In genomic region chr7:45580053-45580872, GRCh38 we compare ENCODE assay signal across 9 cellular contexts. TPM values are rescaled to one million over a fixed set of nuclear protein-coding genes. Genes with fewer than 3 reads are reported as not detected.
DNase-seq lines count a peak whose midpoint lies in the region; ATAC-seq, FAIRE-seq and TF ChIP-seq lines count a peak whose summit lies in the region.
"Had no signal": no experiment of that assay in that cellular context is flagged by ENCODE, and none has a peak within 500 bp of the region (broad histone marks: within the 10 kb centered on the region; RNA-seq: fewer than 3 reads in every experiment).

No MANE protein-coding gene starts in this region.

- no peaks in the 10 kb centered on the region for H4K20me1 ChIP-seq in HepG2 (ENCODE audit: insufficient read depth, low read length)
- no peaks in the 10 kb centered on the region; the same call in 1 of the 2 replicates for H4K20me1 ChIP-seq in PC-9 (ENCODE audit: insufficient read depth)

- H3K36me3 ChIP-seq in HepG2 (replicated peaks in 1 of 2; ENCODE audit: control insufficient read depth in 1 of 2, insufficient read depth in 2 of 2, low read length in 2 of 2) (no peaks in the 10 kb centered on the region), right lobe of liver (no peaks in the 10 kb centered on the region), PC-9 (ENCODE audit: low read depth) (no peaks in the 10 kb centered on the region)

- no TSS peak for BruUV-seq in HepG2 (replicated peaks; lab: Mats Ljungman, UMichigan)
- BruUV-seq in PC-9 (replicated peaks; lab: Mats Ljungman, UMichigan) = no TSS peak

- H3K9me2 ChIP-seq in PC-9 (ENCODE audit: insufficient read depth) = no peaks in the 10 kb centered on the region

- WGBS in HepG2 (ENCODE audit: low lambda C conversion rate) = 20% methylated on average over 6 of the region's 16 CpGs
- 83% methylated on average over 1 of the region's 16 CpGs for WGBS in right lobe of liver (ENCODE audit: insufficient coverage, low coverage, low lambda C conversion rate, missing lambda C conversion rate)

- TF ChIP-seq RAD21 in HepG2 (CRISPR knock-in tag; IDR thresholded peaks at IDR 0.05) = no peak

- no peak for FAIRE-seq in HepG2 (lab: Jason Lieb, UNC)

- H2AFZ ChIP-seq in HepG2 (ENCODE audit: low read length) = no peak overlapping the region
- H2AFZ ChIP-seq in PC-9 = no peak overlapping the region

- TF ChIP-seq CTCF in HepG2 (CRISPR knock-in tag; IDR thresholded peaks at IDR 0.05) = peak; percentile 60
- peak in 1 of 4 donors; percentile 12 for TF ChIP-seq CTCF in right lobe of liver (IDR thresholded peaks at IDR 0.05)
- TF ChIP-seq CTCF in PC-9 (conservative IDR thresholded peaks at IDR 0.05) = peak; percentile 50
- peak; percentile 66 for TF ChIP-seq CTCF in glutamatergic neuron (IDR thresholded peaks at IDR 0.05; ENCODE audit: partially characterized antibody, unreplicated experiment)

- no peaks in the 10 kb centered on the region for H3K79me2 ChIP-seq in HepG2 (ENCODE audit: insufficient read depth, low read length)
- no peaks in the 10 kb centered on the region for H3K79me2 ChIP-seq in PC-9 (ENCODE audit: low read depth)

- peaks cover 6% of the 10 kb centered on the region for H3K4me1 ChIP-seq in HepG2 (ENCODE audit: insufficient read depth, low read length)
- H3K4me1 ChIP-seq in right lobe of liver = peaks cover 0 to 3% (median under 1%) of the 10 kb centered on the region in 4 donors
- no peaks in the 10 kb centered on the region for H3K4me1 ChIP-seq in PC-9 (replicated peaks; ENCODE audit: insufficient read depth)

- H3K9me3 Mint-ChIP-seq in glutamatergic neuron (ENCODE audit: unreplicated experiment) (peaks cover 2% of the 10 kb centered on the region), immature natural killer cell (peaks cover 0 to 2% (median 0%) of the 10 kb centered on the region in 6 donors)
- H3K9me3 Mint-ChIP-seq in activated CD4-positive, alpha-beta T cell treated with anti-CD3 and anti-CD28 coated beads, Interleukin-2, amount 10 ng/mL, durations not matched to agents 24 days and 14 days = no peaks in the 10 kb centered on the region

- no peaks in the 10 kb centered on the region for H3F3A ChIP-seq in PC-9 (ENCODE audit: insufficient read depth, low read depth)

- in situ Hi-C loops in HepG2 (cut with HindIII; ENCODE audit: extremely low pct_ligation_motif_present, low pct_unique_long_range_greater_than_20kb) = loop anchor here (25.0 kb wide), 1 partner anchor 418 kb away; the partner anchor contains the start of gene RAMP3

- H3K9me3 ChIP-seq in HepG2 (ENCODE audit: low read length) = no peaks in the 10 kb centered on the region
- no peaks in the 10 kb centered on the region for H3K9me3 ChIP-seq in right lobe of liver
- no peaks in the 10 kb centered on the region for H3K9me3 ChIP-seq in PC-9 (ENCODE audit: insufficient read depth, low read depth)

- TF ChIP-seq EP300 in HepG2 (IDR thresholded peaks at IDR 0.05; ENCODE audit: low read depth in 2 of 2, low read length in 2 of 2) (no peak), HepG2 (CRISPR knock-in tag; IDR thresholded peaks at IDR 0.05; ENCODE audit: borderline replicate concordance) (no peak)

- H3K27me3 Mint-ChIP-seq in glutamatergic neuron (ENCODE audit: unreplicated experiment) (peaks cover 2% of the 10 kb centered on the region), immature natural killer cell (ENCODE audit: low read depth in 3 of 3) (peaks cover 3 to 13% (median 4%) of the 10 kb centered on the region in 3 donors)
- peaks cover 13% of the 10 kb centered on the region for H3K27me3 Mint-ChIP-seq in activated CD4-positive, alpha-beta T cell treated with anti-CD3 and anti-CD28 coated beads, Interleukin-2, amount 10 ng/mL, durations not matched to agents 24 days and 14 days

- intact Hi-C loops in HepG2 (cut with micrococcal nuclease; ENCODE audit: unreplicated experiment) (loop anchor here (5.0 to 10.0 kb wide), 2 partner anchors 272 to 425 kb away; partner anchors contain the start of gene RAMP3), right lobe of liver (cut with DNase I) (no loop called here), PC-9 (cut with micrococcal nuclease; ENCODE audit: unreplicated experiment) (no loop called here)
- intact Hi-C loops in activated CD4-positive, alpha-beta T cell treated with anti-CD3 and anti-CD28 coated beads, Interleukin-2, amount 10 ng/mL, durations not matched to agents 24 days and 14 days (cut with micrococcal nuclease) = no loop called here

- H3K27ac ChIP-seq in HepG2 (ENCODE audit: extremely low read length, insufficient read depth, low read length) = no peak overlapping the region
- no peak overlapping the region for H3K27ac ChIP-seq in right lobe of liver
- H3K27ac ChIP-seq in PC-9 = no peak overlapping the region

- CTCF ChIA-PET in HepG2 (lab: Yijun Ruan, JAX; ENCODE audit: low intra/inter-chr PET ratio, low total read pairs) = interaction anchor here (0.7 kb wide), 1 partner anchor 274 kb away, joined by 3 read pairs; no protein-coding TSS in a partner anchor
- CTCF ChIA-PET in PC-9 (lab: Charles Lee) = interaction anchor here (0.7 kb wide), 1 partner anchor 345 kb away, joined by 10 read pairs; no protein-coding TSS in a partner anchor

- DNase-seq in HepG2 (ENCODE audit: low spot score) (no peak), right lobe of liver (no peak), PC-9 (no peak), glutamatergic neuron (peak; percentile 68), immature natural killer cell (no peak), NCI-H1930 (lab: John Stamatoyannopoulos, UW) (no peak), cerebellar nuclear complex (lab: John Stamatoyannopoulos, UW) (no peak)
- no peak for DNase-seq in activated CD4-positive, alpha-beta T cell treated with anti-CD3 and anti-CD28 coated beads, Interleukin-2, amount 10 ng/mL, durations not matched to agents 24 days and 14 days
- DNase-seq: NK-92 treated with Interleukin-12 subunit alpha and Interleukin-12 subunit beta, amount 100 ng/mL, for 24 hours had no signal

- H3K9ac ChIP-seq in HepG2 (ENCODE audit: insufficient read depth, low read depth, low read length) = no peak overlapping the region

- H3K4me3 ChIP-seq in HepG2 (replicated peaks in 1 of 3; ENCODE audit: insufficient read depth in 1 of 3, low read depth in 2 of 3, low read length in 3 of 3) = no peak overlapping the region
- no peak overlapping the region for H3K4me3 ChIP-seq in right lobe of liver
- H3K4me3 ChIP-seq in PC-9 = no peak overlapping the region

- no peaks in the 10 kb centered on the region for H3K36me3 Mint-ChIP-seq in glutamatergic neuron (ENCODE audit: unreplicated experiment)
- H3K36me3 Mint-ChIP-seq in immature natural killer cell = no peaks in the 10 kb centered on the region
- no peaks in the 10 kb centered on the region for H3K36me3 Mint-ChIP-seq in activated CD4-positive, alpha-beta T cell treated with anti-CD3 and anti-CD28 coated beads, Interleukin-2, amount 10 ng/mL, durations not matched to agents 24 days and 14 days (ENCODE audit: low read depth)

- H3K27ac Mint-ChIP-seq in glutamatergic neuron (ENCODE audit: unreplicated experiment) (no peak overlapping the region), immature natural killer cell (no peak overlapping the region)
- no peak overlapping the region for H3K27ac Mint-ChIP-seq in activated CD4-positive, alpha-beta T cell treated with anti-CD3 and anti-CD28 coated beads, Interleukin-2, amount 10 ng/mL, durations not matched to agents 24 days and 14 days

- peak; percentile 83 for ATAC-seq in HepG2
- ATAC-seq in right lobe of liver = no peak

- H3K4me2 ChIP-seq in HepG2 (ENCODE audit: low read depth, low read length) = no peak overlapping the region
- H3K4me2 ChIP-seq in PC-9 = no peak overlapping the region

- H3K4me3 Mint-ChIP-seq in glutamatergic neuron (ENCODE audit: unreplicated experiment) (no peak overlapping the region), immature natural killer cell (no peak overlapping the region)
- no peak overlapping the region for H3K4me3 Mint-ChIP-seq in activated CD4-positive, alpha-beta T cell treated with anti-CD3 and anti-CD28 coated beads, Interleukin-2, amount 10 ng/mL, durations not matched to agents 24 days and 14 days

- TF ChIP-seq POLR2A in HepG2 (IDR thresholded peaks at IDR 0.05; ENCODE audit: insufficient read depth in 1 of 2, low read depth in 2 of 2, low read length in 2 of 2) = no peak
- TF ChIP-seq POLR2A in right lobe of liver (IDR thresholded peaks at IDR 0.05) = no peak

- H3K27me3 ChIP-seq in HepG2 (ENCODE audit: control insufficient read depth in 1 of 2, insufficient read depth in 2 of 2, low read length in 2 of 2) = peaks cover 10 to 31% of the 10 kb centered on the region in 2 experiments
- H3K27me3 ChIP-seq in right lobe of liver = no peaks in the 10 kb centered on the region
- peaks cover 93% of the 10 kb centered on the region for H3K27me3 ChIP-seq in PC-9 (ENCODE audit: insufficient read depth, low read depth)

- H3K4me1 Mint-ChIP-seq in glutamatergic neuron (ENCODE audit: low read depth, unreplicated experiment) = peaks cover 34% of the 10 kb centered on the region
- no peaks in the 10 kb centered on the region for H3K4me1 Mint-ChIP-seq in immature natural killer cell
- no peaks in the 10 kb centered on the region for H3K4me1 Mint-ChIP-seq in activated CD4-positive, alpha-beta T cell treated with anti-CD3 and anti-CD28 coated beads, Interleukin-2, amount 10 ng/mL, durations not matched to agents 24 days and 14 days

- POLR2A ChIA-PET in HepG2 (lab: Yijun Ruan, JAX) (no interaction called here), PC-9 (lab: Charles Lee; ENCODE audit: unreplicated experiment) (no interaction called here)

RNA-seq across cellular contexts. Expression of gene ADCY1, which starts 6.1 kb away (rescaled TPM):
- total RNA-seq in HepG2 (2016; rRNA removed; fragmentation: Illumina TruSeq; extraction: Trizol) (0.80 and 1.5 TPM in 2 replicates), right lobe of liver (10 to 100 TPM in 2 of 6 experiments, 1 to 10 TPM in 4; 7.2 to 17.6 (median 9.3) TPM), PC-9 (2021) (not detected in 2 replicates), glutamatergic neuron (ENCODE audit: unreplicated experiment) (51.9 TPM)
- total RNA-seq in HepG2 (2016; cell fraction: cytosol; rRNA removed; fragmentation: Illumina TruSeq; extraction: Trizol; ENCODE audit: low read depth) = 0.81 and 1.2 TPM in 2 replicates
- 0.76 and 0.89 TPM in 2 replicates for total RNA-seq in HepG2 (2016; cell fraction: insoluble cytoplasmic fraction; rRNA removed; fragmentation: Illumina TruSeq; extraction: Trizol)
- total RNA-seq in HepG2 (2016; cell fraction: membrane; rRNA removed; fragmentation: Illumina TruSeq; extraction: Trizol) = 1.7 and 1.9 TPM in 2 replicates
- total RNA-seq in HepG2 (2016; cell fraction: nucleus; rRNA removed; fragmentation: Illumina TruSeq; extraction: Trizol) = 0.63 and 1.2 TPM in 2 replicates
- polyA plus RNA-seq in HepG2 (2011; rRNA removed) (1.0 and 1.2 TPM in 2 replicates), immature natural killer cell (not detected)
- polyA plus RNA-seq in HepG2 (2011; cell fraction: cytosol; rRNA removed) = 1.2 and 1.4 TPM in 2 replicates
- polyA plus RNA-seq in HepG2 (2011; cell fraction: nucleus; rRNA removed) = 1.0 TPM in 2 replicates
- polyA plus RNA-seq in HepG2 (2012) = 0.47 and 0.72 TPM in 2 replicates
- 1.3 TPM in 2 replicates for polyA plus RNA-seq in HepG2 (2016; cell fraction: cytosol; fragmentation: Illumina TruSeq; extraction: Trizol; ENCODE audit: low read depth)
- 0.51 and 0.62 TPM in 2 replicates for polyA plus RNA-seq in HepG2 (2016; cell fraction: insoluble cytoplasmic fraction; fragmentation: Illumina TruSeq; extraction: Trizol; ENCODE audit: low read depth)
- polyA plus RNA-seq in HepG2 (2016; cell fraction: membrane; fragmentation: Illumina TruSeq; extraction: Trizol; ENCODE audit: low read depth) = 1.5 and 1.6 TPM in 2 replicates
- polyA plus RNA-seq in HepG2 (2016; cell fraction: nucleus; fragmentation: Illumina TruSeq; extraction: Trizol; ENCODE audit: insufficient read depth, low read depth) = 0.71 and 1.2 TPM in 2 replicates
- 1.9 TPM in 1 of 2 replicates, not detected in the other for polyA minus RNA-seq in HepG2 (2011; rRNA and poly(A)+ RNA removed; ENCODE audit: low replicate concordance)
- 0.30 and 0.35 TPM in 2 replicates for polyA minus RNA-seq in HepG2 (2011; cell fraction: cytosol; rRNA and poly(A)+ RNA removed)
- 0.64 and 1.6 TPM in 2 replicates for polyA minus RNA-seq in HepG2 (2011; cell fraction: nucleus; rRNA and poly(A)+ RNA removed)
- 1.5 and 2.8 TPM in 2 replicates for total RNA-seq in activated CD4-positive, alpha-beta T cell treated with anti-CD3 and anti-CD28 coated beads, Interleukin-2, amount 10 ng/mL, durations not matched to agents 24 days and 14 days
